ENCODE assay signal across 1 cellular context in genomic region chr13:20105161-20105689, GRCh38.
TF ChIP-seq lines count a peak whose summit lies in the region.

No MANE protein-coding gene starts in this region.

TF ChIP-seq in GM23338, 12 proteins besides CTCF, POLR2A, EP300 and RAD21 (continued from another document):
- no peak for TF ChIP-seq ZNF462 (CRISPR knock-in tag; IDR thresholded peaks at IDR 0.05)
- no peak for TF ChIP-seq NANOG (IDR thresholded peaks at IDR 0.05; ENCODE audit: borderline replicate concordance)
- no peak for TF ChIP-seq CREB1 (CRISPR knock-in tag; IDR thresholded peaks at IDR 0.05; ENCODE audit: low read depth)
- no peak for TF ChIP-seq ZNF114 (CRISPR knock-in tag; IDR thresholded peaks at IDR 0.05)
- TF ChIP-seq STAT1 (IDR thresholded peaks at IDR 0.05; ENCODE audit: unreplicated experiment), result no peak
- TF ChIP-seq JUNB (IDR thresholded peaks at IDR 0.05; ENCODE audit: unreplicated experiment), result no peak
- no peak for TF ChIP-seq POLR2AphosphoS5 (IDR thresholded peaks at IDR 0.05; ENCODE audit: low read depth)
